Comparison of ENCODE assay signal across 8 cellular contexts in the genomic region with DNA sequence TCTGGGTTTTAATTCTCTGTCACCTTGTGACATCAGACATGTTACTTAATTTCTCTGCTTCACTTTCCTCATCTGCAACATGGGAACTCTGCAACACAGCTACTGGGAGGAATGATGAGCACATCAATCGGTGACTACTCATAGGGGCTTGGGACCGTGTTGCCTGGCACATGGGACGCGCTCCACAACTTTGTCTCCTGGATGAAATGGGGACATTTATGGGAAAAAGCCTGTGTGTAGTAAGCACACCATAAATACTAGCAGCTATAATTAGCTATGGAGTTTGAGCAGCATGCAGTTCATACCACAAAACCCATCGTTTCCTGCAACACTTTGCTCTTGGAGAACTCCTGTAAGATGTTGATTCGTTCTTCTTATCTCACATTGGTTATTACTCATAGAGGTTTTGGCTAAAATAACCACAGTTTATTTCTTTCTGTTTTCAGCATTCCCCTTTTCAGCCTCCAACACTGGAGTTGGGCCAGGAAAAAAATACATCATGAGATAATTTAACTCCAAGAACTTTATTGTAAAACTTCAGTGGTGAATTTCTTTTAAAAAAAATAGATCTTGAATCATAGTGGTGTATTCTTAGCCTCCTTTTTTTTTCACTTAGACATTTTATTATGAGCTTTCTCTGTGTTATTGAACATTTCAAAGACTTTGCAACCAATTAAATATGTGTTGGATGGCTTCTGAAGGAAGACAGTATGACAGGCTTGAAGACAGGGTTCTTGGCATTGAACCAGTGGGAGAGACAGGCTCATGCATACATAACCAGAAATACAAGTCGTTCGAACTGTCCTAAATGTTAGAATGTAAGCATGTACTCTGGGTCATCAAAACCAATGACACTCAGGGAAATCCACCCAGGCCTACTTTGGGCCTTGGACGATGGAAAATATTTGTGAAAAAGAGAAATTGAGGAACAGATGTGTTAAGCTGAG.
DNase-seq lines count a peak whose midpoint lies in the region; ATAC-seq and TF ChIP-seq lines count a peak whose summit lies in the region.

No MANE protein-coding gene starts in this region.

- peak overlapping the region; percentile 32 for H3K9ac ChIP-seq in adipocyte (ENCODE audit: low read length)

- ATAC-seq in GM18505 (IDR thresholded peaks at IDR 0.05; ENCODE audit: unreplicated experiment) (peak; percentile 37), right lobe of liver (peak; percentile 19 to 50 (median 44))

- no peaks in the 10 kb centered on the region for H3K9me3 ChIP-seq in adipocyte (ENCODE audit: control insufficient read depth, low read length)
- no peaks in the 10 kb centered on the region for H3K9me3 ChIP-seq in right lobe of liver

- 48% methylated on average over 7 of the region's 9 CpGs for WGBS in right lobe of liver (ENCODE audit: insufficient coverage, low coverage, low lambda C conversion rate, missing lambda C conversion rate)
- 17% methylated on average over 9 of the region's 9 CpGs for WGBS in urinary bladder

- TF ChIP-seq POLR2A in GM18505 (IDR thresholded peaks at IDR 0.05; ENCODE audit: borderline replicate concordance, extremely low read depth, insufficient read depth, insufficient read length) (no peak), right lobe of liver (IDR thresholded peaks at IDR 0.05) (no peak)

- H3K4me1 ChIP-seq in adipocyte (ENCODE audit: control insufficient read depth, insufficient read depth, low read length) (peaks cover 19% of the 10 kb centered on the region), right lobe of liver (no peaks in the 10 kb centered on the region), urinary bladder (ENCODE audit: insufficient read depth) (no peaks in the 10 kb centered on the region)

- H3K27ac ChIP-seq in right lobe of liver (peak overlapping the region in 1 of 3 donors; percentile 43), urinary bladder (ENCODE audit: low read depth) (peak overlapping the region; percentile 43)

- no peak overlapping the region for H3K4me3 ChIP-seq in adipocyte (ENCODE audit: low read length)
- no peak overlapping the region for H3K4me3 ChIP-seq in right lobe of liver
- H3K4me3 ChIP-seq in urinary bladder (ENCODE audit: low read depth, low read length) = no peak overlapping the region

- peaks cover 3% of the 10 kb centered on the region for H3K36me3 ChIP-seq in adipocyte (ENCODE audit: control insufficient read depth, insufficient read depth, low read length, severe bottlenecking)
- H3K36me3 ChIP-seq in right lobe of liver = no peaks in the 10 kb centered on the region
- H3K36me3 ChIP-seq in urinary bladder (ENCODE audit: insufficient read depth) = no peaks in the 10 kb centered on the region

- no peak for TF ChIP-seq CTCF in right lobe of liver (IDR thresholded peaks at IDR 0.05)

- DNase-seq in Kasumi-1 (lab: John Stamatoyannopoulos, UW) (peak; percentile 93 to 94), adipocyte (ENCODE audit: low read depth) (peak; percentile 86), right lobe of liver (no peak), NCI-H187 (lab: John Stamatoyannopoulos, UW) (no peak), cortex of kidney (lab: John Stamatoyannopoulos, UW) (no peak), head of caudate nucleus (no peak)

- intact Hi-C loops in right lobe of liver (cut with DNase I) = no loop called here
- intact Hi-C loops in head of caudate nucleus (cut with DNase I) = no loop called here

- no peaks in the 10 kb centered on the region for H3K27me3 ChIP-seq in adipocyte (replicated peaks; ENCODE audit: control insufficient read depth, insufficient read depth, low read length)
- H3K27me3 ChIP-seq in right lobe of liver = no peaks in the 10 kb centered on the region

Comparison
In these comparisons a context has a peak if more than half of its experiments do, and no peak if none do; other contexts are left out.
1. DNase-seq: peak in Kasumi-1 (2 of 2) and adipocyte (single experiment); none in right lobe of liver (0 of 3), NCI-H187 (0 of 2), cortex of kidney (single experiment) and head of caudate nucleus (0 of 42).